ENCODE assay signal across 10 cellular contexts in genomic region chr2:9703701-9704221, GRCh38.
DNase-seq lines count a peak whose midpoint lies in the region; ATAC-seq, FAIRE-seq and TF ChIP-seq lines count a peak whose summit lies in the region.
"Had no signal": no experiment of that assay in that cellular context is flagged by ENCODE, and none has a peak within 500 bp of the region (broad histone marks: within the 10 kb centered on the region; RNA-seq: fewer than 3 reads in every experiment).

No MANE protein-coding gene starts in this region.

- peak overlapping the region; percentile 14 for H3K4me3 Mint-ChIP-seq in T-helper 2 cell treated with Interferon-gamma antibody and Interleukin-4, amounts not matched to agents 5 μg/mL and 100 μg/mL, for 36 hours
- H3K4me3 Mint-ChIP-seq: naive B cell had no signal

- H3K27me3 ChIP-seq in foreskin keratinocyte: no peaks in the 10 kb centered on the region

- peaks cover 14% of the 10 kb centered on the region for H3K4me1 ChIP-seq in foreskin keratinocyte

- ATAC-seq in activated naive CD4-positive, alpha-beta T cell treated with anti-CD3 and anti-CD28 coated beads, Interleukin-2, amount 50 U/mL, for 72 hours: peak in 1 of 2 donors; percentile 72
- ATAC-seq in foreskin keratinocyte (peak; percentile 1), HG02588 (IDR thresholded peaks at IDR 0.05; ENCODE audit: unreplicated experiment) (no peak)

- peaks cover 14 to 15% of the 10 kb centered on the region in 2 donors for H3K9me3 Mint-ChIP-seq in activated naive CD4-positive, alpha-beta T cell treated with anti-CD3 and anti-CD28 coated beads, Interleukin-2, amount 50 U/mL, for 72 hours
- H3K9me3 Mint-ChIP-seq in T-helper 2 cell treated with Interferon-gamma antibody and Interleukin-4, amounts not matched to agents 5 μg/mL and 100 μg/mL, for 36 hours: peaks cover 4% of the 10 kb centered on the region

- no peaks in the 10 kb centered on the region for H3K27me3 Mint-ChIP-seq in T-helper 2 cell treated with Interferon-gamma antibody and Interleukin-4, amounts not matched to agents 5 μg/mL and 100 μg/mL, for 36 hours (ENCODE audit: low read depth)

- H3K27ac ChIP-seq in foreskin keratinocyte: no peak overlapping the region

- peaks cover 32% of the 10 kb centered on the region for H3K4me1 Mint-ChIP-seq in T-helper 2 cell treated with Interferon-gamma antibody and Interleukin-4, amounts not matched to agents 5 μg/mL and 100 μg/mL, for 36 hours (ENCODE audit: low read depth)

- H3K27ac Mint-ChIP-seq in activated naive CD4-positive, alpha-beta T cell treated with anti-CD3 and anti-CD28 coated beads, Interleukin-2, amount 50 U/mL, for 72 hours: peak overlapping the region; percentile 13 to 58
- peak overlapping the region; percentile 70 for H3K27ac Mint-ChIP-seq in T-helper 2 cell treated with Interferon-gamma antibody and Interleukin-4, amounts not matched to agents 5 μg/mL and 100 μg/mL, for 36 hours
- H3K27ac Mint-ChIP-seq: naive B cell had no signal

- DNase-seq in activated naive CD4-positive, alpha-beta T cell treated with anti-CD3 and anti-CD28 coated beads, Interleukin-2, amount 50 U/mL, for 72 hours (ENCODE audit: low spot score in 2 of 2): no peak
- no peak for DNase-seq in activated naive CD4-positive, alpha-beta T cell treated with Interleukin-2 at 50 U/mL for 16 hours
- DNase-seq in T-helper 2 cell treated with Interferon-gamma antibody and Interleukin-4, amounts not matched to agents 5 μg/mL and 100 μg/mL, for 36 hours (ENCODE audit: low spot score): peak; percentile 40
- DNase-seq in foreskin keratinocyte: no peak
- DNase-seq in urothelium cell line (ENCODE audit: low spot score): peak; percentile 76
- DNase-seq in central memory CD4-positive, alpha-beta T cell: no peak
- no peak for DNase-seq in ecto neural progenitor cell (ENCODE audit: low spot score)
- DNase-seq: naive B cell had no signal

- peaks cover 0 to 4% of the 10 kb centered on the region in 2 donors for H3K36me3 Mint-ChIP-seq in activated naive CD4-positive, alpha-beta T cell treated with anti-CD3 and anti-CD28 coated beads, Interleukin-2, amount 50 U/mL, for 72 hours
- no peaks in the 10 kb centered on the region for H3K36me3 Mint-ChIP-seq in T-helper 2 cell treated with Interferon-gamma antibody and Interleukin-4, amounts not matched to agents 5 μg/mL and 100 μg/mL, for 36 hours (ENCODE audit: low read depth)

- FAIRE-seq in urothelium cell line (lab: Jason Lieb, UNC): no peak
- FAIRE-seq: TTC549 had no signal

- TF ChIP-seq CTCF in foreskin keratinocyte (conservative IDR thresholded peaks at IDR 0.05): no peak

Comparison
In these comparisons a context has a peak if more than half of its experiments do, and no peak if none do; other contexts are left out.
1. DNase-seq: peak in T-helper 2 cell treated with Interferon-gamma antibody and Interleukin-4, amounts not matched to agents 5 μg/mL and 100 μg/mL, for 36 hours (single experiment) and urothelium cell line (single experiment); none in activated naive CD4-positive, alpha-beta T cell treated with anti-CD3 and anti-CD28 coated beads, Interleukin-2, amount 50 U/mL, for 72 hours (0 of 2), activated naive CD4-positive, alpha-beta T cell treated with Interleukin-2 at 50 U/mL for 16 hours (single experiment), foreskin keratinocyte (0 of 2), central memory CD4-positive, alpha-beta T cell (single experiment) and ecto neural progenitor cell (single experiment).